In genomic region chr13:95552539-95553270, GRCh38 we compare ENCODE assay signal across 2 cellular contexts.
TF ChIP-seq lines count a peak whose summit lies in the region.

TSS of gene CLDN10 (plus strand) at chr13:95552720. CDS start at chr13:95552754, 34 bp downstream.

TF ChIP-seq in HepG2, 621 proteins besides CTCF, POLR2A, EP300 and RAD21:
- TF ChIP-seq TBL1XR1 (IDR thresholded peaks at IDR 0.05; ENCODE audit: borderline replicate concordance, low read length, partially characterized antibody) (no peak), RAD51 (IDR thresholded peaks at IDR 0.05; ENCODE audit: borderline replicate concordance) (no peak), ZNF619 (CRISPR knock-in tag; IDR thresholded peaks at IDR 0.05) (no peak), ESRRA (CRISPR knock-in tag; IDR thresholded peaks at IDR 0.05; ENCODE audit: low read depth) (no peak), ZNF563 (CRISPR knock-in tag; IDR thresholded peaks at IDR 0.05) (no peak), SAP130 (CRISPR knock-in tag; IDR thresholded peaks at IDR 0.05; ENCODE audit: low read depth) (no peak), ZNF816 (CRISPR knock-in tag; IDR thresholded peaks at IDR 0.05; ENCODE audit: borderline replicate concordance) (no peak), NFRKB (IDR thresholded peaks at IDR 0.05) (no peak), MXD4 (CRISPR knock-in tag; IDR thresholded peaks at IDR 0.05) (no peak), JUN (CRISPR knock-in tag; IDR thresholded peaks at IDR 0.05) (no peak), NCOA1 (CRISPR knock-in tag; IDR thresholded peaks at IDR 0.05) (no peak)

TF ChIP-seq in K562, 482 proteins besides CTCF, POLR2A, EP300 and RAD21:
- TF ChIP-seq FUS (optimal IDR thresholded peaks at IDR 0.05; ENCODE audit: low read depth, low read length), result no peak
- no peak for TF ChIP-seq ZNF398 (CRISPR knock-in tag; IDR thresholded peaks at IDR 0.05)
- no peak for TF ChIP-seq EZH2 (IDR thresholded peaks at IDR 0.05; ENCODE audit: borderline replicate concordance, low read depth, low read length)
- TF ChIP-seq ZNF77 (CRISPR knock-in tag; IDR thresholded peaks at IDR 0.05), result no peak
- no peak for TF ChIP-seq CHCHD3 (CRISPR knock-in tag; IDR thresholded peaks at IDR 0.05)
- no peak for TF ChIP-seq ARID3B (CRISPR knock-in tag; IDR thresholded peaks at IDR 0.05; ENCODE audit: borderline replicate concordance)
- TF ChIP-seq TRIM24 (IDR thresholded peaks at IDR 0.05), result no peak
- TF ChIP-seq USF2 (CRISPR knock-in tag; IDR thresholded peaks at IDR 0.05), result no peak
- TF ChIP-seq KLF16 (IDR thresholded peaks at IDR 0.05), result no peak
- no peak for TF ChIP-seq ZNF311 (CRISPR knock-in tag; IDR thresholded peaks at IDR 0.05)
- TF ChIP-seq GATAD2B (IDR thresholded peaks at IDR 0.05; ENCODE audit: borderline replicate concordance), result no peak
- no peak for TF ChIP-seq SFPQ (IDR thresholded peaks at IDR 0.05; ENCODE audit: low read depth, low read length)
- no peak for TF ChIP-seq SRSF9 (IDR thresholded peaks at IDR 0.05; ENCODE audit: borderline replicate concordance, low read depth, low read length)
